8 cellular contexts compared by ENCODE assay signal in the genomic region with DNA sequence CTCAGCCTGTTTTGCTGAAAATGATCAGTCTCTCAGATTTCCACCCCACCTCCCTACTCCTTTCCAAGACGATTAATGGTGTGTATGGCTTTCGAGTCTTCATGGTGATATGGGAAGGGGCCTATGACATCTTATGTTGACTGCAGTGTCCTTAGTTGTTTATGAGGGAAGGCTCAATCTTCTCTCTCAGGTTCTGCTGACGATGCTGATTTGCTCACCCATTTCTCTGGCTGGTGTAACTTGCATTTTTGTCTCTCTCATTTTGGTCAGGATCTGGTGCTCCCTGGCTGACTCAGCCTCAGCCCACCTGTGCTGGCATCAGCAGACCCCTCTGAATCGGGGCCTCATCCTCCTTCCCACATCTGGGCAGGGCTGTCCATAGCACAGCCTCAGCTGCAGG. TPM values are rescaled to one million over a fixed set of nuclear protein-coding genes. Genes with fewer than 3 reads are reported as not detected.
"Had no signal": no experiment of that assay in that cellular context is flagged by ENCODE, and none has a peak within 500 bp of the region (broad histone marks: within the 10 kb centered on the region; RNA-seq: fewer than 3 reads in every experiment).

No MANE protein-coding gene starts in this region.

- FAIRE-seq: H1, H54, HTR-8/SVneo had no signal

- ATAC-seq: GM23338 had no signal

- DNase-seq: H9, HCEC 1CT, KBM-7 had no signal

- H3K4me3 Mint-ChIP-seq: GM23338, H9 had no signal

- H3K4me1 Mint-ChIP-seq: GM23338, H9 had no signal

- H3K27ac Mint-ChIP-seq: GM23338, H9 had no signal

- H3K4me3 ChIP-seq: GM23338 had no signal

- H2AFZ ChIP-seq: GM23338 had no signal

- H3K4me2 ChIP-seq: GM23338 had no signal

RNA-seq across cellular contexts. Expression of gene XAGE2, which starts 31.4 kb away (rescaled TPM):
- total RNA-seq: GM23338, H1, H9, HT-29 had no signal
- polyA plus RNA-seq: GM23338, H1 had no signal
